In the genomic region with DNA sequence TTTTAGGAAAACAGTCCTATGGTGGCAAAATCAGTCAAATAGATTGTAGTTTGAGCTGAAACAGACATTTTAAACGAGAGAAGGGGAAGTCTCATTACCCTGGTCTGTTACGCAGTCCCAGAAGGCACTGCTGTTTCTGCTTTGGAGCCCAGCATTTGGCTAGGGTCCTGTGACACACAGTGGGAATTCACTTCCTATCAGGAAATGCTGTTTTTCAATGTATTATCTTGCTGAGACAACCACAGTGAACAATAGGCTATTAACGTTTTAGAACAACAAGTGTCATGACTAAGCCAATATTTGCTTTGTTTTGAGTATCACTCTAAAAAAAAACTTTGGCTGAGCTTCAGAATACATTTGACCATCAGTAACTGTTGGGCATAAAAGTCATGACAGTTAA, we compare ENCODE assay signal across 2 cellular contexts.
TF ChIP-seq lines count a peak whose summit lies in the region.

No MANE protein-coding gene starts in this region.

TF ChIP-seq in K562, 482 proteins besides CTCF, POLR2A, EP300 and RAD21 (continued from another document and continues in another):
- TF ChIP-seq, protein P1, sequence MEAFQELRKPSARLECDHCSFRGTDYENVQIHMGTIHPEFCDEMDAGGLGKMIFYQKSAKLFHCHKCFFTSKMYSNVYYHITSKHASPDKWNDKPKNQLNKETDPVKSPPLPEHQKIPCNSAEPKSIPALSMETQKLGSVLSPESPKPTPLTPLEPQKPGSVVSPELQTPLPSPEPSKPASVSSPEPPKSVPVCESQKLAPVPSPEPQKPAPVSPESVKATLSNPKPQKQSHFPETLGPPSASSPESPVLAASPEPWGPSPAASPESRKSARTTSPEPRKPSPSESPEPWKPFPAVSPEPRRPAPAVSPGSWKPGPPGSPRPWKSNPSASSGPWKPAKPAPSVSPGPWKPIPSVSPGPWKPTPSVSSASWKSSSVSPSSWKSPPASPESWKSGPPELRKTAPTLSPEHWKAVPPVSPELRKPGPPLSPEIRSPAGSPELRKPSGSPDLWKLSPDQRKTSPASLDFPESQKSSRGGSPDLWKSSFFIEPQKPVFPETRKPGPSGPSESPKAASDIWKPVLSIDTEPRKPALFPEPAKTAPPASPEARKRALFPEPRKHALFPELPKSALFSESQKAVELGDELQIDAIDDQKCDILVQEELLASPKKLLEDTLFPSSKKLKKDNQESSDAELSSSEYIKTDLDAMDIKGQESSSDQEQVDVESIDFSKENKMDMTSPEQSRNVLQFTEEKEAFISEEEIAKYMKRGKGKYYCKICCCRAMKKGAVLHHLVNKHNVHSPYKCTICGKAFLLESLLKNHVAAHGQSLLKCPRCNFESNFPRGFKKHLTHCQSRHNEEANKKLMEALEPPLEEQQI (IDR thresholded peaks at IDR 0.05): peak; percentile 60; the same call in 1 of the 2 replicates
- TF ChIP-seq ZNF311 (CRISPR knock-in tag; IDR thresholded peaks at IDR 0.05) (0 out of 2 replicates have a peak, but pooled peaks have one; percentile 38), KAT7 (CRISPR knock-in tag; IDR thresholded peaks at IDR 0.05; ENCODE audit: borderline replicate concordance) (no peak), MTA2 (IDR thresholded peaks at IDR 0.05; ENCODE audit: low read depth) (no peak), C11orf30 (IDR thresholded peaks at IDR 0.05; ENCODE audit: low read depth) (peak; percentile 26; the same call in 1 of the 2 replicates), ZNF23 (CRISPR knock-in tag; IDR thresholded peaks at IDR 0.05) (no peak), MAFG (tag; conservative IDR thresholded peaks at IDR 0.05) (peak; percentile 48), ELF1 (tag; IDR thresholded peaks at IDR 0.05) (peak; percentile 51; the same call in 1 of the 2 replicates), ZNF395 (CRISPR knock-in tag; IDR thresholded peaks at IDR 0.05) (no peak), CBFA2T3 (IDR thresholded peaks at IDR 0.05) (0 out of 2 replicates have a peak, but pooled peaks have one; percentile 38), SOX6 (IDR thresholded peaks at IDR 0.05) (peak; percentile 99), CXXC5 (CRISPR knock-in tag; IDR thresholded peaks at IDR 0.05) (peak; percentile 44; the same call in 1 of the 2 replicates), ID3 (CRISPR knock-in tag; IDR thresholded peaks at IDR 0.05) (no peak), ID3 (tag; IDR thresholded peaks at IDR 0.05) (peak; percentile 58; the same call in 1 of the 2 replicates), FOXM1 (IDR thresholded peaks at IDR 0.05; ENCODE audit: low read depth) (no peak; the same call in none of the 2 replicates), FOXM1 (CRISPR knock-in tag; IDR thresholded peaks at IDR 0.05; ENCODE audit: low read depth) (no peak), NFIC (IDR thresholded peaks at IDR 0.05) (0 out of 2 replicates have a peak, but pooled peaks have one; percentile 30), HMG20B (CRISPR knock-in tag; IDR thresholded peaks at IDR 0.05) (no peak), ZNF316 (IDR thresholded peaks at IDR 0.05) (peak; percentile 48; the same call in 1 of the 2 replicates), PTTG1 (tag; IDR thresholded peaks at IDR 0.05; ENCODE audit: low read depth) (no peak), NFE2 (IDR thresholded peaks at IDR 0.05; ENCODE audit: low read depth) (peak; percentile 57)
- TF ChIP-seq, protein P2, sequence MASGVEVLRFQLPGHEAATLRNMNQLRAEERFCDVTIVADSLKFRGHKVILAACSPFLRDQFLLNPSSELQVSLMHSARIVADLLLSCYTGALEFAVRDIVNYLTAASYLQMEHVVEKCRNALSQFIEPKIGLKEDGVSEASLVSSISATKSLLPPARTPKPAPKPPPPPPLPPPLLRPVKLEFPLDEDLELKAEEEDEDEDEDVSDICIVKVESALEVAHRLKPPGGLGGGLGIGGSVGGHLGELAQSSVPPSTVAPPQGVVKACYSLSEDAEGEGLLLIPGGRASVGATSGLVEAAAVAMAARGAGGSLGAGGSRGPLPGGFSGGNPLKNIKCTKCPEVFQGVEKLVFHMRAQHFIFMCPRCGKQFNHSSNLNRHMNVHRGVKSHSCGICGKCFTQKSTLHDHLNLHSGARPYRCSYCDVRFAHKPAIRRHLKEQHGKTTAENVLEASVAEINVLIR (CRISPR knock-in tag; IDR thresholded peaks at IDR 0.05): 0 out of 2 replicates have a peak, but pooled peaks have one; percentile 9
- TF ChIP-seq, protein P3, sequence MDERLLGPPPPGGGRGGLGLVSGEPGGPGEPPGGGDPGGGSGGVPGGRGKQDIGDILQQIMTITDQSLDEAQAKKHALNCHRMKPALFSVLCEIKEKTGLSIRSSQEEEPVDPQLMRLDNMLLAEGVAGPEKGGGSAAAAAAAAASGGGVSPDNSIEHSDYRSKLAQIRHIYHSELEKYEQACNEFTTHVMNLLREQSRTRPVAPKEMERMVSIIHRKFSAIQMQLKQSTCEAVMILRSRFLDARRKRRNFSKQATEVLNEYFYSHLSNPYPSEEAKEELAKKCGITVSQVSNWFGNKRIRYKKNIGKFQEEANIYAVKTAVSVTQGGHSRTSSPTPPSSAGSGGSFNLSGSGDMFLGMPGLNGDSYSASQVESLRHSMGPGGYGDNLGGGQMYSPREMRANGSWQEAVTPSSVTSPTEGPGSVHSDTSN (CRISPR knock-in tag; IDR thresholded peaks at IDR 0.05; ENCODE audit: low read depth): no peak
- TF ChIP-seq, protein P3 (tag; conservative IDR thresholded peaks at IDR 0.05; ENCODE audit: low read depth): 0 out of 2 replicates have a peak, but pooled peaks have one; percentile 6

TF ChIP-seq in liver, 16 proteins besides CTCF, POLR2A, EP300 and RAD21 (continued from another document):
- no peak for TF ChIP-seq HNF4G (IDR thresholded peaks at IDR 0.05)
- no peak for TF ChIP-seq FOXA1 (IDR thresholded peaks at IDR 0.05)
- TF ChIP-seq RXRA (IDR thresholded peaks at IDR 0.05): peak in 1 of 2 donors; percentile 11
- TF ChIP-seq, protein P4, sequence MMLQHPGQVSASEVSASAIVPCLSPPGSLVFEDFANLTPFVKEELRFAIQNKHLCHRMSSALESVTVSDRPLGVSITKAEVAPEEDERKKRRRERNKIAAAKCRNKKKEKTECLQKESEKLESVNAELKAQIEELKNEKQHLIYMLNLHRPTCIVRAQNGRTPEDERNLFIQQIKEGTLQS (IDR thresholded peaks at IDR 0.05): no peak
- no peak for TF ChIP-seq TAF1 (conservative IDR thresholded peaks at IDR 0.05)
- peak; percentile 42 for TF ChIP-seq NR2F2 (IDR thresholded peaks at IDR 0.05)
- no peak for TF ChIP-seq HNF4A (conservative IDR thresholded peaks at IDR 0.05)
- TF ChIP-seq, protein P5, sequence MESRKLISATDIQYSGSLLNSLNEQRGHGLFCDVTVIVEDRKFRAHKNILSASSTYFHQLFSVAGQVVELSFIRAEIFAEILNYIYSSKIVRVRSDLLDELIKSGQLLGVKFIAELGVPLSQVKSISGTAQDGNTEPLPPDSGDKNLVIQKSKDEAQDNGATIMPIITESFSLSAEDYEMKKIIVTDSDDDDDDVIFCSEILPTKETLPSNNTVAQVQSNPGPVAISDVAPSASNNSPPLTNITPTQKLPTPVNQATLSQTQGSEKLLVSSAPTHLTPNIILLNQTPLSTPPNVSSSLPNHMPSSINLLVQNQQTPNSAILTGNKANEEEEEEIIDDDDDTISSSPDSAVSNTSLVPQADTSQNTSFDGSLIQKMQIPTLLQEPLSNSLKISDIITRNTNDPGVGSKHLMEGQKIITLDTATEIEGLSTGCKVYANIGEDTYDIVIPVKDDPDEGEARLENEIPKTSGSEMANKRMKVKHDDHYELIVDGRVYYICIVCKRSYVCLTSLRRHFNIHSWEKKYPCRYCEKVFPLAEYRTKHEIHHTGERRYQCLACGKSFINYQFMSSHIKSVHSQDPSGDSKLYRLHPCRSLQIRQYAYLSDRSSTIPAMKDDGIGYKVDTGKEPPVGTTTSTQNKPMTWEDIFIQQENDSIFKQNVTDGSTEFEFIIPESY (IDR thresholded peaks at IDR 0.05): peak; percentile 16
- TF ChIP-seq FOXA2 (IDR thresholded peaks at IDR 0.05): no peak
- peak; percentile 13 for TF ChIP-seq MAX (IDR thresholded peaks at IDR 0.05)
- TF ChIP-seq YY1 (IDR thresholded peaks at IDR 0.05): no peak
